ENCODE assay signal across 9 cellular contexts in genomic region chr19:17385878-17386611, GRCh38. TPM values are rescaled to one million over a fixed set of nuclear protein-coding genes. Genes with fewer than 3 reads are reported as not detected.
DNase-seq lines count a peak whose midpoint lies in the region; ATAC-seq and TF ChIP-seq lines count a peak whose summit lies in the region.
"Had no signal": no experiment of that assay in that cellular context is flagged by ENCODE, and none has a peak within 500 bp of the region (broad histone marks: within the 10 kb centered on the region; RNA-seq: fewer than 3 reads in every experiment).

No MANE protein-coding gene starts in this region.

- no peak overlapping the region for H3K9ac ChIP-seq in neural cell (ENCODE audit: low read length)

- DNase-seq in SHP77 (lab: John Stamatoyannopoulos, UW) (peak; percentile 45 to 60), SHP77 treated with DMSO at 0.1 percent for 48 hours (lab: John Stamatoyannopoulos, UW) (no peak), NCI-H69 (lab: John Stamatoyannopoulos, UW) (peak; percentile 76), type B pancreatic cell (ENCODE audit: extremely low spot score, unreplicated experiment) (no peak)
- peak; percentile 73 for DNase-seq in activated CD8-positive, alpha-beta T cell treated with anti-CD3 and anti-CD28 coated beads, Interleukin-2, amount 10 ng/mL, durations not matched to agents 7 days and 5 days

- TF ChIP-seq RAD21 in neural cell (conservative IDR thresholded peaks at IDR 0.05), result no peak

- peak; percentile 47 for TF ChIP-seq CTCF in neural cell (IDR thresholded peaks at IDR 0.05; ENCODE audit: poor library complexity, severe bottlenecking)
- TF ChIP-seq CTCF in type B pancreatic cell (conservative IDR thresholded peaks at IDR 0.05), result peak; percentile 93

- H3K27ac Mint-ChIP-seq in activated CD8-positive, alpha-beta T cell treated with anti-CD3 and anti-CD28 coated beads, Interleukin-2, amount 10 ng/mL, durations not matched to agents 7 days and 5 days, result no peak overlapping the region
- H3K27ac Mint-ChIP-seq in type B pancreatic cell, result no peak overlapping the region

- H3K36me3 ChIP-seq in neural cell (ENCODE audit: insufficient read depth, low read length), result no peaks in the 10 kb centered on the region

- peaks cover 12% of the 10 kb centered on the region for H3K27me3 ChIP-seq in neural cell (ENCODE audit: insufficient read depth, low read depth, low read length)

- no peak overlapping the region for H3K4me3 Mint-ChIP-seq in activated CD8-positive, alpha-beta T cell treated with anti-CD3 and anti-CD28 coated beads, Interleukin-2, amount 10 ng/mL, durations not matched to agents 7 days and 5 days
- H3K4me3 Mint-ChIP-seq in type B pancreatic cell, result no peak overlapping the region

- POLR2A ChIA-PET in activated CD8-positive, alpha-beta T cell treated with anti-CD3 and anti-CD28 coated beads, Interleukin-2, amount 10 ng/mL, durations not matched to agents 7 days and 5 days (lab: Charles Lee), result interaction anchor here (0.8 kb wide), 1 partner anchor 19 kb away, joined by 3 read pairs; the partner anchor contains the start of gene BST2

- peaks cover 7% of the 10 kb centered on the region for H3K9me3 Mint-ChIP-seq in activated CD8-positive, alpha-beta T cell treated with anti-CD3 and anti-CD28 coated beads, Interleukin-2, amount 10 ng/mL, durations not matched to agents 7 days and 5 days (ENCODE audit: insufficient read depth)
- no peaks in the 10 kb centered on the region for H3K9me3 Mint-ChIP-seq in type B pancreatic cell

- H3K27me3 Mint-ChIP-seq in activated CD8-positive, alpha-beta T cell treated with anti-CD3 and anti-CD28 coated beads, Interleukin-2, amount 10 ng/mL, durations not matched to agents 7 days and 5 days (ENCODE audit: low read depth), result peaks cover 15% of the 10 kb centered on the region
- H3K27me3 Mint-ChIP-seq in type B pancreatic cell, result peaks cover 20% of the 10 kb centered on the region

- no peak for TF ChIP-seq EP300 in neural cell (conservative IDR thresholded peaks at IDR 0.05; ENCODE audit: poor library complexity, severe bottlenecking)

- peak; percentile 52 for ATAC-seq in activated CD8-positive, alpha-beta T cell treated with anti-CD3 and anti-CD28 coated beads, Interleukin-2, amount 10 ng/mL, durations not matched to agents 7 days and 5 days
- peak; percentile 59 for ATAC-seq in esophagus mucosa
- no peak for ATAC-seq in HG02588 (IDR thresholded peaks at IDR 0.05; ENCODE audit: unreplicated experiment)

- H2AFZ ChIP-seq in neural cell (ENCODE audit: low read depth, low read length), result no peak overlapping the region

- CTCF ChIA-PET in activated CD8-positive, alpha-beta T cell treated with anti-CD3 and anti-CD28 coated beads, Interleukin-2, amount 10 ng/mL, durations not matched to agents 7 days and 5 days (lab: Charles Lee), result interaction anchor here (0.6 to 2.8 kb wide), 25 partner anchors 8 to 131 kb away, joined by 3 to 30 read pairs (median 6); partner anchors contain the start of genes ANKLE1, BABAM1, GTPBP3 and PLVAP

- H3K4me3 ChIP-seq in neural cell (ENCODE audit: low read length), result no peak overlapping the region

- no peaks in the 10 kb centered on the region for H4K20me1 ChIP-seq in neural cell (ENCODE audit: insufficient read depth)

- no peaks in the 10 kb centered on the region for H3K9me2 ChIP-seq in neural cell (ENCODE audit: insufficient read depth, low read length)

- no peak overlapping the region for H3K27ac ChIP-seq in neural cell (ENCODE audit: low read length)

- no peak overlapping the region for H3K4me2 ChIP-seq in neural cell (ENCODE audit: low read length)

- H3K9me3 ChIP-seq in neural cell (ENCODE audit: low read length), result peaks cover 5% of the 10 kb centered on the region

- H3K36me3 Mint-ChIP-seq in activated CD8-positive, alpha-beta T cell treated with anti-CD3 and anti-CD28 coated beads, Interleukin-2, amount 10 ng/mL, durations not matched to agents 7 days and 5 days (ENCODE audit: low read depth), result no peaks in the 10 kb centered on the region
- no peaks in the 10 kb centered on the region for H3K36me3 Mint-ChIP-seq in type B pancreatic cell

- no peaks in the 10 kb centered on the region for H3K79me2 ChIP-seq in neural cell (replicated peaks; ENCODE audit: insufficient read depth, low read length)

- H3F3A ChIP-seq in neural cell (ENCODE audit: insufficient read depth, low read length, poor library complexity, severe bottlenecking), result no peaks in the 10 kb centered on the region

- peaks cover 20% of the 10 kb centered on the region for H3K4me1 Mint-ChIP-seq in activated CD8-positive, alpha-beta T cell treated with anti-CD3 and anti-CD28 coated beads, Interleukin-2, amount 10 ng/mL, durations not matched to agents 7 days and 5 days (ENCODE audit: low read depth)
- peaks cover 8% of the 10 kb centered on the region for H3K4me1 Mint-ChIP-seq in type B pancreatic cell (ENCODE audit: unreplicated experiment)

TF ChIP-seq in neural cell, 6 proteins besides CTCF, POLR2A, EP300 and RAD21:
- TF ChIP-seq REST (IDR thresholded peaks at IDR 0.05; ENCODE audit: borderline replicate concordance) (no peak), TAF1 (IDR thresholded peaks at IDR 0.05; ENCODE audit: low read depth) (no peak), POLR2AphosphoS5 (IDR thresholded peaks at IDR 0.05) (no peak), MXI1 (conservative IDR thresholded peaks at IDR 0.05; ENCODE audit: poor library complexity, severe bottlenecking) (no peak), EZH2 (IDR thresholded peaks at IDR 0.05; ENCODE audit: borderline replicate concordance, insufficient read depth, low read length, poor library complexity, severe bottlenecking) (no peak), SMC3 (conservative IDR thresholded peaks at IDR 0.05; ENCODE audit: poor library complexity) (no peak)
TF ChIP-seq in neural cell: peak in this region for 0.

RNA-seq across cellular contexts. Expression of gene CCDC194, which starts 8.0 kb away (rescaled TPM):
- total RNA-seq in activated CD8-positive, alpha-beta T cell treated with anti-CD3 and anti-CD28 coated beads, Interleukin-2, amount 10 ng/mL, durations not matched to agents 7 days and 5 days, result 1 to 10 TPM; 4.7 to 4.8 TPM
- not detected for total RNA-seq in esophagus mucosa
- not detected in 2 replicates for polyA plus RNA-seq in neural cell
- not detected in 2 replicates for polyA minus RNA-seq in neural cell
- total RNA-seq in type B pancreatic cell (ENCODE audit: low replicate concordance), result not detected in 2 replicates
- polyA plus RNA-seq: esophagus had no signal

RNA-seq across cellular contexts. Expression of gene PLVAP, which starts 8.9 kb away (rescaled TPM):
- under 1 TPM in 1 of 2 experiments, not detected in 1; 0.11 TPM for total RNA-seq in activated CD8-positive, alpha-beta T cell treated with anti-CD3 and anti-CD28 coated beads, Interleukin-2, amount 10 ng/mL, durations not matched to agents 7 days and 5 days
- total RNA-seq in esophagus mucosa, result 22.6 TPM
- not detected in 2 replicates for polyA plus RNA-seq in neural cell
- polyA minus RNA-seq in neural cell, result not detected in 2 replicates
- total RNA-seq in type B pancreatic cell (ENCODE audit: low replicate concordance), result 0.72 TPM in 1 of 2 replicates, not detected in the other

RNA-seq across cellular contexts. Expression of gene BST2, which starts 19.4 kb away (rescaled TPM):
- total RNA-seq in activated CD8-positive, alpha-beta T cell treated with anti-CD3 and anti-CD28 coated beads, Interleukin-2, amount 10 ng/mL, durations not matched to agents 7 days and 5 days, result 100 to 1,000 TPM; 222 to 230 TPM
- 2.8 TPM for total RNA-seq in esophagus mucosa
- polyA plus RNA-seq in neural cell, result not detected in 2 replicates
- not detected in 2 replicates for polyA minus RNA-seq in neural cell
- 2.5 and 3.8 TPM in 2 replicates for total RNA-seq in type B pancreatic cell (ENCODE audit: low replicate concordance)

RNA-seq across cellular contexts. Expression of gene MVB12A, which starts 33.8 kb away (rescaled TPM):
- total RNA-seq in activated CD8-positive, alpha-beta T cell treated with anti-CD3 and anti-CD28 coated beads, Interleukin-2, amount 10 ng/mL, durations not matched to agents 7 days and 5 days, result 10 to 100 TPM; 36.6 to 40.3 TPM
- total RNA-seq in esophagus mucosa (49.9 TPM), type B pancreatic cell (ENCODE audit: low replicate concordance) (32.0 and 37.7 TPM in 2 replicates)
- polyA plus RNA-seq in neural cell, result 43.8 and 48.6 TPM in 2 replicates
- polyA minus RNA-seq in neural cell, result 19.7 and 27.0 TPM in 2 replicates

RNA-seq across cellular contexts. Expression of gene GTPBP3, which starts 48.7 kb away (rescaled TPM):
- total RNA-seq in activated CD8-positive, alpha-beta T cell treated with anti-CD3 and anti-CD28 coated beads, Interleukin-2, amount 10 ng/mL, durations not matched to agents 7 days and 5 days, result 10 to 100 TPM; 38.6 to 39.4 TPM
- total RNA-seq in esophagus mucosa (11.7 TPM), type B pancreatic cell (ENCODE audit: low replicate concordance) (40.0 and 48.4 TPM in 2 replicates)
- 23.2 and 25.6 TPM in 2 replicates for polyA plus RNA-seq in neural cell
- polyA minus RNA-seq in neural cell, result 20.6 and 22.4 TPM in 2 replicates

Comparison
In these comparisons a context has a peak if more than half of its experiments do, and no peak if none do; other contexts are left out.
1. DNase-seq: peak in SHP77 (2 of 2), NCI-H69 (single experiment) and activated CD8-positive, alpha-beta T cell treated with anti-CD3 and anti-CD28 coated beads, Interleukin-2, amount 10 ng/mL, durations not matched to agents 7 days and 5 days (single experiment); none in SHP77 treated with DMSO at 0.1 percent for 48 hours (single experiment) and type B pancreatic cell (single experiment).
2. RNA of gene PLVAP, which starts 8.9 kb away (total RNA-seq): 22.6 TPM in esophagus mucosa (single experiment); 0.72 TPM in type B pancreatic cell and 0.11 TPM in activated CD8-positive, alpha-beta T cell treated with anti-CD3 and anti-CD28 coated beads, Interleukin-2, amount 10 ng/mL, durations not matched to agents 7 days and 5 days; every median in the first group is over 10 times any median in the second.
3. RNA of gene BST2, which starts 19.4 kb away (total RNA-seq): 222 to 230 TPM in activated CD8-positive, alpha-beta T cell treated with anti-CD3 and anti-CD28 coated beads, Interleukin-2, amount 10 ng/mL, durations not matched to agents 7 days and 5 days; 2.8 TPM in esophagus mucosa (single experiment) and 2.5 to 3.8 TPM in type B pancreatic cell; every median in the first group is over 10 times any median in the second.